In the genomic region with DNA sequence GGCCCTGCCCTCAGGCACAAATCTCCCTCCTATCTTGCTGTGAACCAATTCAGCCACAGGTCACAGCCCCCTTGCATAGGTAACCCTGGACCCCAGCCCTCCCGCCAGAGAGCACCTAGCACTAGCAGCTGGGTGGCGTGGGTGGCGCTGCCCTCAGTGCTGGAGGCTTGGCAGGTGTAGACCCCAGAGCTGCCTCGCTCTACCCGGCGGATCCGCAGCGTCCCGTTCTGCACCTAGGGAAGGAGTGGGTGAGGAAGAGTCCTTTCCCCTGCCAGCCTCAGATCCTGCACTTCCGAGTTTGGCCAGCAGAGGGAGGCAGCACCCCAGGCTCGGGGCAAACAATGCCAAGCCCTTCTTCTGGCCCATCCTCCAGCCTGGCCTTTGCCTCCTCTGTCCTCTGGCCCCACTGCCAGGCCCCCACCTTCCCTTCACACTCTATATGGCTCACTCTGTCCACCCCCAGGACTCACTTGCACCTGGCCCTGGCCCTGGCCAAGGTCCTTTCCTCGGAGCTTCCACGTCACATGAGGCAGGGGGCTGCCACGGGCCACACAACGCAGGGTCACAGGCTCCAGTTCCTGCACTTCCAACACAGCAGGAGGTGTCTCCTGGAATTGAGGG, we compare ENCODE assay signal across 8 cellular contexts. TPM values are rescaled to one million over a fixed set of nuclear protein-coding genes. Genes with fewer than 3 reads are reported as not detected.
DNase-seq lines count a peak whose midpoint lies in the region; ATAC-seq and TF ChIP-seq lines count a peak whose summit lies in the region.

No MANE protein-coding gene starts in this region.

- peaks cover 2% of the 10 kb centered on the region for H3K27me3 ChIP-seq in CD8-positive, alpha-beta memory T cell (ENCODE audit: insufficient read depth, low read length, poor library complexity, severe bottlenecking)
- H3K27me3 ChIP-seq in HAP-1 (ENCODE audit: low read depth) = no peaks in the 10 kb centered on the region

- CTCF ChIA-PET in CD8-positive, alpha-beta memory T cell (lab: Charles Lee) = interaction anchor here (0.8 to 8.0 kb wide), 10 partner anchors 8 to 158 kb away, joined by 3 to 55 read pairs (median 4); a partner anchor contains a TSS
- CTCF ChIA-PET in activated CD8-positive, alpha-beta T cell treated with anti-CD3 and anti-CD28 coated beads for 36 hours (lab: Charles Lee) = interaction anchor here (0.9 to 21.5 kb wide), 14 partner anchors 10 to 142 kb away, joined by 3 to 374 read pairs (median 4); a partner anchor contains a TSS

- intact Hi-C loops in activated CD8-positive, alpha-beta T cell treated with anti-CD3 and anti-CD28 coated beads for 36 hours (cut with micrococcal nuclease) = loop anchor here (2.0 to 5.0 kb wide), 2 partner anchors 70 to 151 kb away; no protein-coding TSS in a partner anchor
- intact Hi-C loops in mucosa of descending colon (cut with DNase I, micrococcal nuclease) = loop anchor here (2.0 to 5.0 kb wide), 2 partner anchors 70 to 71 kb away; no protein-coding TSS in a partner anchor

- ATAC-seq in activated CD8-positive, alpha-beta T cell treated with anti-CD3 and anti-CD28 coated beads for 36 hours = peak; percentile 96
- ATAC-seq in effector memory CD8-positive, alpha-beta T cell (replicated peaks) = peak; percentile 91
- ATAC-seq in mucosa of descending colon (peak; percentile 90), HG03039 (IDR thresholded peaks at IDR 0.05; ENCODE audit: unreplicated experiment) (no peak)

- no peaks in the 10 kb centered on the region for H3K9me3 Mint-ChIP-seq in CD8-positive, alpha-beta memory T cell
- H3K9me3 Mint-ChIP-seq in activated CD8-positive, alpha-beta T cell treated with anti-CD3 and anti-CD28 coated beads for 36 hours = no peaks in the 10 kb centered on the region
- H3K9me3 Mint-ChIP-seq in effector memory CD8-positive, alpha-beta T cell = no peaks in the 10 kb centered on the region

- no peaks in the 10 kb centered on the region for H3K9me3 ChIP-seq in CD8-positive, alpha-beta memory T cell (ENCODE audit: low read length)
- no peaks in the 10 kb centered on the region for H3K9me3 ChIP-seq in HAP-1
- H3K9me3 ChIP-seq in mucosa of descending colon = no peaks in the 10 kb centered on the region

- H3K4me1 ChIP-seq in CD8-positive, alpha-beta memory T cell (ENCODE audit: insufficient read depth, low read length) = peaks cover 9% of the 10 kb centered on the region
- H3K4me1 ChIP-seq in HAP-1 (peaks cover 12% of the 10 kb centered on the region), mucosa of descending colon (ENCODE audit: low read depth) (peaks cover 44% of the 10 kb centered on the region)

- TF ChIP-seq CTCF in activated CD8-positive, alpha-beta T cell treated with anti-CD3 and anti-CD28 coated beads for 36 hours (IDR thresholded peaks at IDR 0.05) = peak; percentile 97
- peak; percentile 98 for TF ChIP-seq CTCF in mucosa of descending colon (IDR thresholded peaks at IDR 0.05)

- peak overlapping the region in 1 of 7 donors; percentile 54 for H3K4me3 Mint-ChIP-seq in CD8-positive, alpha-beta memory T cell
- no peak overlapping the region for H3K4me3 Mint-ChIP-seq in activated CD8-positive, alpha-beta T cell treated with anti-CD3 and anti-CD28 coated beads for 36 hours
- no peak overlapping the region for H3K4me3 Mint-ChIP-seq in effector memory CD8-positive, alpha-beta T cell

- H3K27ac Mint-ChIP-seq in CD8-positive, alpha-beta memory T cell = peak overlapping the region in 2 of 8 donors; percentile 4 to 52
- H3K27ac Mint-ChIP-seq in activated CD8-positive, alpha-beta T cell treated with anti-CD3 and anti-CD28 coated beads for 36 hours = no peak overlapping the region
- no peak overlapping the region for H3K27ac Mint-ChIP-seq in effector memory CD8-positive, alpha-beta T cell

- peaks cover 5 to 8% (median 5%) of the 10 kb centered on the region in 3 donors for H3K4me1 Mint-ChIP-seq in CD8-positive, alpha-beta memory T cell
- H3K4me1 Mint-ChIP-seq in activated CD8-positive, alpha-beta T cell treated with anti-CD3 and anti-CD28 coated beads for 36 hours (ENCODE audit: low read depth) = peaks cover 3% of the 10 kb centered on the region
- H3K4me1 Mint-ChIP-seq in effector memory CD8-positive, alpha-beta T cell (ENCODE audit: low read depth in 2 of 2) = peaks cover 0 to 6% of the 10 kb centered on the region in 2 donors

- POLR2A ChIA-PET in CD8-positive, alpha-beta memory T cell (lab: Charles Lee) = no interaction called here
- POLR2A ChIA-PET in activated CD8-positive, alpha-beta T cell treated with anti-CD3 and anti-CD28 coated beads for 36 hours (lab: Charles Lee) = interaction anchor here (0.6 to 3.0 kb wide), 2 partner anchors 12 to 70 kb away, joined by 3 to 11 read pairs; a partner anchor contains a TSS

- H3K4me3 ChIP-seq in CD8-positive, alpha-beta memory T cell (ENCODE audit: low read length) = no peak overlapping the region
- H3K4me3 ChIP-seq in HAP-1 (no peak overlapping the region), mucosa of descending colon (no peak overlapping the region)

- no peaks in the 10 kb centered on the region for H3K36me3 ChIP-seq in CD8-positive, alpha-beta memory T cell (ENCODE audit: insufficient read depth, low read length)
- H3K36me3 ChIP-seq in HAP-1 (replicated peaks) (no peaks in the 10 kb centered on the region), mucosa of descending colon (ENCODE audit: low read depth) (no peaks in the 10 kb centered on the region)

- peaks cover 9 to 21% of the 10 kb centered on the region in 2 donors for H3K27me3 Mint-ChIP-seq in CD8-positive, alpha-beta memory T cell
- peaks cover 2% of the 10 kb centered on the region for H3K27me3 Mint-ChIP-seq in activated CD8-positive, alpha-beta T cell treated with anti-CD3 and anti-CD28 coated beads for 36 hours
- H3K27me3 Mint-ChIP-seq in effector memory CD8-positive, alpha-beta T cell = peaks cover 5 to 25% of the 10 kb centered on the region in 2 donors

- H3K36me3 Mint-ChIP-seq in CD8-positive, alpha-beta memory T cell = no peaks in the 10 kb centered on the region
- H3K36me3 Mint-ChIP-seq in activated CD8-positive, alpha-beta T cell treated with anti-CD3 and anti-CD28 coated beads for 36 hours (ENCODE audit: low read depth) = no peaks in the 10 kb centered on the region
- H3K36me3 Mint-ChIP-seq in effector memory CD8-positive, alpha-beta T cell (ENCODE audit: insufficient read depth) = peaks cover 3% of the 10 kb centered on the region

- peak; percentile 66 to 86 (median 77) for DNase-seq in CD8-positive, alpha-beta memory T cell
- DNase-seq in HAP-1 (ENCODE audit: low spot score in 2 of 2) = peak; percentile 46 to 90
- peak; percentile 47 for DNase-seq in NCI-H526 treated with DMSO at 0.1 percent for 48 hours (lab: John Stamatoyannopoulos, UW)
- peak; percentile 85 for DNase-seq in activated CD8-positive, alpha-beta T cell treated with anti-CD3 and anti-CD28 coated beads for 36 hours
- peak; percentile 82 to 88 (median 85) for DNase-seq in effector memory CD8-positive, alpha-beta T cell
- peak; percentile 84 to 95 (median 93) for DNase-seq in mucosa of descending colon
- peak; percentile 76 for DNase-seq in stimulated activated CD8-positive, alpha-beta memory T cell treated with anti-CD3 and anti-CD28 coated beads, Interleukin-7, amount 100 ng/mL, for 24 hours (ENCODE audit: low read depth)

- in situ Hi-C loops in HAP-1 (cut with MboI; ENCODE audit: low sequenced_read_pairs) = loop anchor here (5.0 to 25.0 kb wide), 4 partner anchors 71 to 426 kb away; a partner anchor contains a TSS

- H3K27ac ChIP-seq in CD8-positive, alpha-beta memory T cell (ENCODE audit: low read depth, low read length) = no peak overlapping the region

RNA-seq across cellular contexts. Expression of a gene that starts 9.0 kb away (rescaled TPM):
- total RNA-seq in CD8-positive, alpha-beta memory T cell = under 1 TPM; 0.04 to 0.11 TPM
- polyA plus RNA-seq in CD8-positive, alpha-beta memory T cell = not detected
- under 1 TPM in 1 of 2 experiments, not detected in 1; 0.07 TPM for total RNA-seq in activated CD8-positive, alpha-beta T cell treated with anti-CD3 and anti-CD28 coated beads for 36 hours
- 10 to 100 TPM; 21.5 to 70.8 (median 25.9) TPM for total RNA-seq in mucosa of descending colon

RNA-seq across cellular contexts. Expression of a gene that starts 11.1 kb away (rescaled TPM):
- total RNA-seq in CD8-positive, alpha-beta memory T cell = 100 to 1,000 TPM; 566 to 578 TPM
- polyA plus RNA-seq in CD8-positive, alpha-beta memory T cell = 811 TPM
- 100 to 1,000 TPM; 475 to 482 TPM for total RNA-seq in activated CD8-positive, alpha-beta T cell treated with anti-CD3 and anti-CD28 coated beads for 36 hours
- 100 to 1,000 TPM; 137 to 296 (median 264) TPM for total RNA-seq in mucosa of descending colon

RNA-seq across cellular contexts. Expression of a gene that starts 17.6 kb away (rescaled TPM):
- not detected for total RNA-seq in CD8-positive, alpha-beta memory T cell
- polyA plus RNA-seq in CD8-positive, alpha-beta memory T cell = not detected
- total RNA-seq in activated CD8-positive, alpha-beta T cell treated with anti-CD3 and anti-CD28 coated beads for 36 hours = not detected
- not detected for total RNA-seq in mucosa of descending colon

RNA-seq across cellular contexts. Expression of a gene that starts 36.4 kb away (rescaled TPM):
- 1 to 10 TPM in 1 of 2 experiments, under 1 TPM in 1; 0.75 to 1.2 TPM for total RNA-seq in CD8-positive, alpha-beta memory T cell
- polyA plus RNA-seq in CD8-positive, alpha-beta memory T cell = 0.18 TPM
- 1 to 10 TPM; 1.3 to 1.4 TPM for total RNA-seq in activated CD8-positive, alpha-beta T cell treated with anti-CD3 and anti-CD28 coated beads for 36 hours
- total RNA-seq in mucosa of descending colon = under 1 TPM in 2 of 3 donors, not detected in 1; 0.36 to 0.57 TPM

Comparison
In these comparisons a context has a peak if more than half of its experiments do, and no peak if none do; other contexts are left out.
1. RNA of a gene that starts 9.0 kb away (total RNA-seq): 21.5 to 70.8 TPM in mucosa of descending colon; 0.04 to 0.11 TPM in CD8-positive, alpha-beta memory T cell and 0.07 TPM in activated CD8-positive, alpha-beta T cell treated with anti-CD3 and anti-CD28 coated beads for 36 hours; every median in the first group is over 10 times any median in the second.
2. Peak in every context shown above with its lines, with median percentiles within 50 percentile points of each other: DNase-seq.